In genomic region chr2:70046534-70046933, GRCh38 we compare ENCODE assay signal across 1 cellular context.
TF ChIP-seq lines count a peak whose summit lies in the region.

No MANE protein-coding gene starts in this region.

TF ChIP-seq in H1, 55 proteins besides CTCF, POLR2A, EP300 and RAD21 (continued from another document):
- no peak for TF ChIP-seq E2F6 (IDR thresholded peaks at IDR 0.05)
- no peak for TF ChIP-seq SRF (IDR thresholded peaks at IDR 0.05; ENCODE audit: low read depth, low read length)
- TF ChIP-seq SP1 (IDR thresholded peaks at IDR 0.05; ENCODE audit: low read depth, low read length) = no peak
- TF ChIP-seq SP2 (IDR thresholded peaks at IDR 0.05; ENCODE audit: low read length) = no peak
- no peak for TF ChIP-seq JUN (IDR thresholded peaks at IDR 0.05; ENCODE audit: low read depth, low read length)
- no peak for TF ChIP-seq BRCA1 (IDR thresholded peaks at IDR 0.05; ENCODE audit: low read depth, low read length)
- TF ChIP-seq SIX5 (IDR thresholded peaks at IDR 0.05; ENCODE audit: low read depth, low read length) = no peak
- TF ChIP-seq EZH2 (IDR thresholded peaks at IDR 0.05; ENCODE audit: low read depth, low read length, severe bottlenecking) = no peak
- no peak for TF ChIP-seq YY1 (IDR thresholded peaks at IDR 0.05; ENCODE audit: low read depth, low read length)
- TF ChIP-seq SP4 (IDR thresholded peaks at IDR 0.05; ENCODE audit: low read length) = no peak
- no peak for TF ChIP-seq FOSL1 (IDR thresholded peaks at IDR 0.05; ENCODE audit: insufficient read depth, low read depth, low read length)
- TF ChIP-seq CREB1 (IDR thresholded peaks at IDR 0.05) = no peak
